Comparison of ENCODE assay signal across 1 cellular context in the genomic region with DNA sequence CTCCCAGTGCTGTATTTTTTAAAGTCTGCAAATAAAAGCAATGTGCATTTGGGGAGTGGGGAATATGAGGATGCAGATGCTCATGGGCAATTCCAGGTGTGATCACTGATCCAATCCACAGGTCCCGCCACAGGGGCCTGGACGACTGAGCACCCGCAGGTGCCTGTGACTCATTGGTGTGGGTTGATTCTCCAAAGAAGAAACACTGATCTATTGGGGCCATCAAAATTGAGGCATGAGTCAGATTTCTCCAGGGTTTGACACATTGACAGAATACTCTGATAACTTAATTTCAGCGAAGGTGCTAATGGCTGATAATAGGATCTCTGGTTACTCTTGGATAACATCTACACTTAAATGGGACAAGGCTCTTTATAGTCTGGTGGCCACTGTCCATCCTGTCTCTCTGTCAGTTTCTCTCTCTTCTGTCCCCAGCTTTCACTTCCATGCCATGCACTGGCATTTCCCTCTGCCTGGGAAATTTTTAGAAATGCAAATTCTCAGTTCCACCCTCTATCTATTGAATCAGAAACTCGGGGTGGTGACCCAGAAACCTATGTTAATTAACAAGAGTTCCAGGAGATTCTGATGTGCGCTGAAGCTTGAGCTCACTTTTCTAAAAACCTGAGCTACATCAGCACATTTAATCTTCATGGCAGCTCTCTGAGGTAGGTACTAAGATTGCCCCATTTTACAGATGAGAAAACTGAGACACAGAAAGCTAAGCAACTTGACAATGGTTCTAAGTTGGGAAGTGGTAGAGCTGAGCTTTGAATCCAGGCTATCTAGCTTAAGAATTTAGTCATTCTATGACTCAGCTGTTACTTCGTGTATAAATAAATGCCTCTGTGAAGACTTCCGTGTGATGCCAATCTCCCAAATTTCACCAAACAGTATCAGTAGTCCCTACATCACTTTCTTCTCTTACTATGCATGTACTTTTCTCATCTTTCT.
A peak's percentile ranks its signal among the peaks of the same experiment; 100 is the strongest.
TF ChIP-seq lines count a peak whose summit lies in the region.

No MANE protein-coding gene starts in this region.

TF ChIP-seq in HEK293, 187 proteins besides CTCF, POLR2A, EP300 and RAD21:
- TF ChIP-seq TCF7L2 (IDR thresholded peaks at IDR 0.05; ENCODE audit: borderline replicate concordance, low read depth, low read length) (no peak), ZNF76 (tag by site-specific recombination; IDR thresholded peaks at IDR 0.05; ENCODE audit: borderline replicate concordance, low read depth) (no peak), TRIM28 (IDR thresholded peaks at IDR 0.05; ENCODE audit: borderline replicate concordance, low read length) (no peak), SCRT2 (tag by site-specific recombination; IDR thresholded peaks at IDR 0.05) (0 out of 2 replicates have a peak, but pooled peaks have one; percentile 25), GLIS2 (tag by site-specific recombination; IDR thresholded peaks at IDR 0.05) (no peak), ZBTB1 (tag by site-specific recombination; IDR thresholded peaks at IDR 0.05) (no peak)
- TF ChIP-seq, protein P1, sequence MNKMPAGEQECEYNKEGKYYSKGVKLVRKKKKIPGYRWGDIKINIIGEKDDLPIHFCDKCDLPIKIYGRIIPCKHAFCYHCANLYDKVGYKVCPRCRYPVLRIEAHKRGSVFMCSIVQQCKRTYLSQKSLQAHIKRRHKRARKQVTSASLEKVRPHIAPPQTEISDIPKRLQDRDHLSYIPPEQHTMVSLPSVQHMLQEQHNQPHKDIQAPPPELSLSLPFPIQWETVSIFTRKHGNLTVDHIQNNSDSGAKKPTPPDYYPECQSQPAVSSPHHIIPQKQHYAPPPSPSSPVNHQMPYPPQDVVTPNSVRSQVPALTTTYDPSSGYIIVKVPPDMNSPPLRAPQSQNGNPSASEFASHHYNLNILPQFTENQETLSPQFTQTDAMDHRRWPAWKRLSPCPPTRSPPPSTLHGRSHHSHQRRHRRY (tag by site-specific recombination; IDR thresholded peaks at IDR 0.05) = no peak
